ENCODE assay signal across 14 cellular contexts in the genomic region with DNA sequence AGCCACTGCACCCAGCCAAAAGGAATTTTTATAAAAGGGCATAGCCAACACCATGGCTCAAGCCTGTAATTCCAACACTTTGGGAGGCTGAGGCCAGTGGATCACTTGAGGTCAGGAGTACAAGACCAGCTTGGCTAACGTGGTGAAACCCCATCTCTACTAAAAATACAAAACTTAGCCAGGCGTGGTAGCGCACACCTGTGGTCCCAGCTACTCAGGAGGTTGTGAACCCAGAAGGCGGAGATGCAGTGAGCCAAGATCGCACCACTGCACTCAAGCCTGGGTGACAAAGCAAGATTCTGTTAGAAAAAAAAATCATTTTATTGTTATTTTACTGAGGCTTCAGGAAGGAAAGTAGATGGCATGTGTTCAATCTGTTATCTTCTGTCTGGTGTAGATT. TPM values are rescaled to one million over a fixed set of nuclear protein-coding genes. Genes with fewer than 3 reads are reported as not detected.
A peak's percentile ranks its signal among the peaks of the same experiment; 100 is the strongest.
DNase-seq lines count a peak whose midpoint lies in the region; ATAC-seq and TF ChIP-seq lines count a peak whose summit lies in the region.
"Had no signal": no experiment of that assay in that cellular context is flagged by ENCODE, and none has a peak within 500 bp of the region (broad histone marks: within the 10 kb centered on the region; RNA-seq: fewer than 3 reads in every experiment).

No MANE protein-coding gene starts in this region.

- intact Hi-C loops in PC-3 (cut with micrococcal nuclease) = no loop called here
- intact Hi-C loops in MCF 10A (cut with micrococcal nuclease) = no loop called here

- H3F3A ChIP-seq in SU-DHL-6 (ENCODE audit: insufficient read depth) (peaks cover 80% of the 10 kb centered on the region), PC-3 (ENCODE audit: low read length, unreplicated experiment) (no peaks in the 10 kb centered on the region)

- H3K4me2 ChIP-seq in SU-DHL-6 (ENCODE audit: low read depth, low read length, poor library complexity, severe bottlenecking) (peak overlapping the region; percentile 90), PC-3 (ENCODE audit: low read length) (no peak overlapping the region)

- no peak for DNase-seq in RPMI8226
- no peak for DNase-seq in activated naive CD4-positive, alpha-beta T cell treated with anti-CD3 and anti-CD28 coated beads, Interleukin-2, amount 50 U/mL, for 16 hours
- DNase-seq in PC-3 = no peak
- DNase-seq in MCF 10A (ENCODE audit: unreplicated experiment) = no peak
- DNase-seq: activated CD4-positive, alpha-beta T cell treated with anti-CD3 and anti-CD28 coated beads for 4 hours; aorta; EL; NCI-H2029 treated with DMSO at 0.1 percent for 48 hours; stimulated activated naive CD8-positive, alpha-beta T cell treated with anti-CD3 and anti-CD28 coated beads, Interleukin-15, Interleukin-2, amounts not matched to agents 100 U/mL and 50 U/mL, for 24 hours had no signal

- no peaks in the 10 kb centered on the region for H3K9me3 ChIP-seq in SU-DHL-6 (ENCODE audit: insufficient read depth, low read length)
- no peaks in the 10 kb centered on the region for H3K9me3 ChIP-seq in PC-3 (ENCODE audit: low read length)

- H3K9me2 ChIP-seq in SU-DHL-6 (replicated peaks; ENCODE audit: insufficient read depth, low read length) = no peaks in the 10 kb centered on the region
- H3K9me2 ChIP-seq in PC-3 (replicated peaks; ENCODE audit: low read length) = no peaks in the 10 kb centered on the region

- TF ChIP-seq CTCF in SU-DHL-6 (IDR thresholded peaks at IDR 0.05; ENCODE audit: insufficient read depth, low read length, poor library complexity, severe bottlenecking) (no peak), PC-3 (conservative IDR thresholded peaks at IDR 0.05; ENCODE audit: low read depth, low read length) (no peak), MCF 10A (IDR thresholded peaks at IDR 0.05; ENCODE audit: unreplicated experiment) (no peak)

- H3K36me3 ChIP-seq in SU-DHL-6 (ENCODE audit: low read length) = no peaks in the 10 kb centered on the region
- H3K36me3 ChIP-seq in PC-3 (ENCODE audit: low read depth, low read length) = no peaks in the 10 kb centered on the region

- H3K36me3 Mint-ChIP-seq in MCF 10A (ENCODE audit: insufficient read depth, unreplicated experiment) = no peaks in the 10 kb centered on the region

- ATAC-seq in GM18861 (IDR thresholded peaks at IDR 0.05; ENCODE audit: unreplicated experiment) = peak; percentile 43
- ATAC-seq in GM21447 (IDR thresholded peaks at IDR 0.05; ENCODE audit: unreplicated experiment) = peak; percentile 75
- ATAC-seq in HG02973 (IDR thresholded peaks at IDR 0.05; ENCODE audit: unreplicated experiment) = peak; percentile 70
- no peak for ATAC-seq in PC-3
- ATAC-seq: stimulated activated naive CD8-positive, alpha-beta T cell treated with anti-CD3 and anti-CD28 coated beads, Interleukin-15, Interleukin-2, amounts not matched to agents 100 U/mL and 50 U/mL, for 24 hours had no signal

- H3K27me3 ChIP-seq in SU-DHL-6 (ENCODE audit: low read length) (no peaks in the 10 kb centered on the region), PC-3 (ENCODE audit: low read length) (no peaks in the 10 kb centered on the region)

- CTCF ChIA-PET in PC-3 (lab: Charles Lee) (no interaction called here), MCF 10A (lab: Yijun Ruan, JAX) (interaction anchor here (0.9 to 1.3 kb wide), 2 partner anchors 11 to 15 kb away, joined by 3 to 4 read pairs; no protein-coding TSS in a partner anchor)

- BruUV-seq in PC-3 (replicated peaks; lab: Mats Ljungman, UMichigan) (no TSS peak), MCF 10A (replicated peaks; lab: Mats Ljungman, UMichigan) (no TSS peak)

- no peaks in the 10 kb centered on the region for H3K4me1 ChIP-seq in PC-3 (ENCODE audit: insufficient read depth, low read length)

- no peaks in the 10 kb centered on the region for H3K9me3 Mint-ChIP-seq in MCF 10A (ENCODE audit: unreplicated experiment)

- H3K4me3 ChIP-seq in SU-DHL-6 (ENCODE audit: insufficient read depth, low read length, poor library complexity, severe bottlenecking) = no peak overlapping the region
- H3K4me3 ChIP-seq in PC-3 (ENCODE audit: low read length) = no peak overlapping the region

- H3K27ac Mint-ChIP-seq in MCF 10A (ENCODE audit: low read depth, unreplicated experiment) = no peak overlapping the region
- H3K27ac Mint-ChIP-seq: B cell had no signal

- POLR2A ChIA-PET in PC-3 (lab: Charles Lee; ENCODE audit: unreplicated experiment) (no interaction called here), MCF 10A (lab: Yijun Ruan, JAX) (interaction anchor here (0.6 kb wide), 1 partner anchor 760 kb away, joined by 3 read pairs; no protein-coding TSS in a partner anchor)

- H3K9ac ChIP-seq in SU-DHL-6 (ENCODE audit: low read length) (peak overlapping the region; percentile 56), PC-3 (ENCODE audit: low read length) (no peak overlapping the region)

- no peaks in the 10 kb centered on the region for H4K20me1 ChIP-seq in SU-DHL-6 (ENCODE audit: low read depth, low read length)
- H4K20me1 ChIP-seq in PC-3 (ENCODE audit: low read length) = no peaks in the 10 kb centered on the region

- H3K4me3 Mint-ChIP-seq in MCF 10A (ENCODE audit: unreplicated experiment) = no peak overlapping the region
- H3K4me3 Mint-ChIP-seq: B cell had no signal

- H3K4me1 Mint-ChIP-seq in MCF 10A (ENCODE audit: insufficient read depth, unreplicated experiment) = no peaks in the 10 kb centered on the region

- H2AFZ ChIP-seq in SU-DHL-6 (ENCODE audit: low read depth, low read length, severe bottlenecking) = no peak overlapping the region
- no peak overlapping the region for H2AFZ ChIP-seq in PC-3 (ENCODE audit: low read length)

- no peaks in the 10 kb centered on the region for H3K27me3 Mint-ChIP-seq in MCF 10A (ENCODE audit: insufficient read depth, unreplicated experiment)
- H3K27me3 Mint-ChIP-seq: B cell had no signal

- H3K79me2 ChIP-seq in SU-DHL-6 (ENCODE audit: insufficient read depth, low read length) (no peaks in the 10 kb centered on the region), PC-3 (ENCODE audit: low read length) (no peaks in the 10 kb centered on the region)

- H3K27ac ChIP-seq in SU-DHL-6 (ENCODE audit: low read depth, low read length) = peak overlapping the region; percentile 98
- H3K27ac ChIP-seq in PC-3 (ENCODE audit: low read length) = no peak overlapping the region

RNA-seq across cellular contexts. Expression of gene FOXO1, which starts 31.3 kb away (rescaled TPM):
- total RNA-seq in PC-3 (2014; rRNA removed) (2.7 and 3.5 TPM in 2 replicates), MCF 10A (2022) (37.1 and 37.7 TPM in 2 replicates)
